ENCODE assay signal across 14 cellular contexts in genomic region chr9:7045361-7045760, GRCh38.
DNase-seq lines count a peak whose midpoint lies in the region; ATAC-seq and TF ChIP-seq lines count a peak whose summit lies in the region.
"Had no signal": no experiment of that assay in that cellular context is flagged by ENCODE, and none has a peak within 500 bp of the region (broad histone marks: within the 10 kb centered on the region; RNA-seq: fewer than 3 reads in every experiment).

No MANE protein-coding gene starts in this region.

- no peak overlapping the region for H3K4me3 ChIP-seq in fibroblast of mammary gland (ENCODE audit: control insufficient read depth, low read depth, low read length)
- H3K4me3 ChIP-seq: MG63 had no signal

- H3K27me3 Mint-ChIP-seq in activated naive CD4-positive, alpha-beta T cell treated with anti-CD3 and anti-CD28 coated beads, Interleukin-2, amount 50 U/mL, for 24 hours: no peaks in the 10 kb centered on the region
- H3K27me3 Mint-ChIP-seq in activated naive CD4-positive, alpha-beta T cell treated with anti-CD3 and anti-CD28 coated beads, Interleukin-2, amount 10 ng/mL, durations not matched to agents 7 days and 5 days: no peaks in the 10 kb centered on the region
- no peaks in the 10 kb centered on the region for H3K27me3 Mint-ChIP-seq in T-helper 17 cell

- H3K9me3 Mint-ChIP-seq in activated naive CD4-positive, alpha-beta T cell treated with anti-CD3 and anti-CD28 coated beads, Interleukin-2, amount 50 U/mL, for 24 hours: no peaks in the 10 kb centered on the region
- no peaks in the 10 kb centered on the region for H3K9me3 Mint-ChIP-seq in activated naive CD4-positive, alpha-beta T cell treated with anti-CD3 and anti-CD28 coated beads, Interleukin-2, amount 10 ng/mL, durations not matched to agents 7 days and 5 days

- CTCF ChIA-PET in activated naive CD4-positive, alpha-beta T cell treated with anti-CD3 and anti-CD28 coated beads, Interleukin-2, amount 10 ng/mL, durations not matched to agents 7 days and 5 days (lab: Charles Lee): interaction anchor here (1.0 kb wide), 1 partner anchor 219 kb away, joined by 3 read pairs; no protein-coding TSS in a partner anchor

- no peak overlapping the region for H3K4me3 Mint-ChIP-seq in activated naive CD4-positive, alpha-beta T cell treated with anti-CD3 and anti-CD28 coated beads, Interleukin-2, amount 50 U/mL, for 24 hours
- no peak overlapping the region for H3K4me3 Mint-ChIP-seq in activated naive CD4-positive, alpha-beta T cell treated with anti-CD3 and anti-CD28 coated beads, Interleukin-2, amount 10 ng/mL, durations not matched to agents 7 days and 5 days
- no peak overlapping the region for H3K4me3 Mint-ChIP-seq in T-helper 17 cell

- no peak for DNase-seq in activated naive CD4-positive, alpha-beta T cell treated with anti-CD3 and anti-CD28 coated beads, Interleukin-2, amount 10 ng/mL, durations not matched to agents 7 days and 5 days
- DNase-seq in T-helper 17 cell (no peak), fibroblast of mammary gland (ENCODE audit: low read depth) (peak; percentile 35), stromal cell of bone marrow (ENCODE audit: low read depth) (peak; percentile 11), DMS53 treated with DMSO at 0.1 percent for 48 hours (lab: John Stamatoyannopoulos, UW; ENCODE audit: unreplicated experiment) (no peak), SW 1271 (lab: John Stamatoyannopoulos, UW) (no peak), mucosa of gallbladder (ENCODE audit: low spot score) (no peak)
- DNase-seq: C1 segment of cervical spinal cord, H7, KG1, MG63, NCI-H2029, NCI-H510A treated with DMSO at 0.1 percent for 48 hours had no signal

- H3K9me3 ChIP-seq in T-helper 17 cell (ENCODE audit: control insufficient read depth, low read length, poor library complexity, severe bottlenecking): no peaks in the 10 kb centered on the region
- H3K9me3 ChIP-seq: MG63 had no signal

- H3K36me3 Mint-ChIP-seq in activated naive CD4-positive, alpha-beta T cell treated with anti-CD3 and anti-CD28 coated beads, Interleukin-2, amount 50 U/mL, for 24 hours: peaks cover 28% of the 10 kb centered on the region
- H3K36me3 Mint-ChIP-seq in activated naive CD4-positive, alpha-beta T cell treated with anti-CD3 and anti-CD28 coated beads, Interleukin-2, amount 10 ng/mL, durations not matched to agents 7 days and 5 days: peaks cover 42% of the 10 kb centered on the region
- H3K36me3 Mint-ChIP-seq in T-helper 17 cell (ENCODE audit: low read depth): peaks cover 4% of the 10 kb centered on the region

- ATAC-seq in T-helper 17 cell: no peak

- peak overlapping the region; percentile 38 for H3K27ac Mint-ChIP-seq in activated naive CD4-positive, alpha-beta T cell treated with anti-CD3 and anti-CD28 coated beads, Interleukin-2, amount 50 U/mL, for 24 hours
- no peak overlapping the region for H3K27ac Mint-ChIP-seq in activated naive CD4-positive, alpha-beta T cell treated with anti-CD3 and anti-CD28 coated beads, Interleukin-2, amount 10 ng/mL, durations not matched to agents 7 days and 5 days
- peak overlapping the region; percentile 8 for H3K27ac Mint-ChIP-seq in T-helper 17 cell

- no peak for TF ChIP-seq CTCF in fibroblast of mammary gland (conservative IDR thresholded peaks at IDR 0.05; ENCODE audit: control insufficient read depth, insufficient read depth, low read depth, low read length)

- peaks cover 8% of the 10 kb centered on the region for H3K4me1 Mint-ChIP-seq in activated naive CD4-positive, alpha-beta T cell treated with anti-CD3 and anti-CD28 coated beads, Interleukin-2, amount 50 U/mL, for 24 hours
- H3K4me1 Mint-ChIP-seq in activated naive CD4-positive, alpha-beta T cell treated with anti-CD3 and anti-CD28 coated beads, Interleukin-2, amount 10 ng/mL, durations not matched to agents 7 days and 5 days: no peaks in the 10 kb centered on the region
- H3K4me1 Mint-ChIP-seq in T-helper 17 cell: peaks cover 15% of the 10 kb centered on the region

Comparison
In these comparisons a context has a peak if more than half of its experiments do, and no peak if none do; other contexts are left out.
1. DNase-seq: peak in fibroblast of mammary gland (single experiment) and stromal cell of bone marrow (single experiment); none in activated naive CD4-positive, alpha-beta T cell treated with anti-CD3 and anti-CD28 coated beads, Interleukin-2, amount 10 ng/mL, durations not matched to agents 7 days and 5 days (single experiment), T-helper 17 cell (0 of 3), DMS53 treated with DMSO at 0.1 percent for 48 hours (single experiment), SW 1271 (0 of 2) and mucosa of gallbladder (single experiment).